In genomic region chr19:9041023-9041422, GRCh38 we compare ENCODE assay signal across 2 cellular contexts.
TF ChIP-seq lines count a peak whose summit lies in the region.

No MANE protein-coding gene starts in this region.

TF ChIP-seq in IMR-90, 13 proteins besides CTCF, POLR2A, EP300 and RAD21:
- TF ChIP-seq MAFK (IDR thresholded peaks at IDR 0.05; ENCODE audit: low read depth, low read length) = no peak
- peak; percentile 36; the same call in 1 of the 2 replicates for TF ChIP-seq CEBPB (IDR thresholded peaks at IDR 0.05; ENCODE audit: low read depth, low read length)

TF ChIP-seq in K562, 482 proteins besides CTCF, POLR2A, EP300 and RAD21:
- TF ChIP-seq NCOA1 (IDR thresholded peaks at IDR 0.05; ENCODE audit: low read depth) (no peak), CREBBP (IDR thresholded peaks at IDR 0.05; ENCODE audit: low read depth, low read length) (no peak), HMGN3 (IDR thresholded peaks at IDR 0.05; ENCODE audit: borderline replicate concordance, extremely low read depth, insufficient read length, low read depth, low read length) (no peak), ZHX1 (conservative IDR thresholded peaks at IDR 0.05; ENCODE audit: low read length) (no peak), CEBPB (tag; IDR thresholded peaks at IDR 0.05) (peak; percentile 51), GTF2F1 (IDR thresholded peaks at IDR 0.05; ENCODE audit: low read depth, low read length) (no peak), HDAC1 (IDR thresholded peaks at IDR 0.05) (no peak), E2F5 (CRISPR knock-in tag; IDR thresholded peaks at IDR 0.05) (no peak), MAX (CRISPR knock-in tag; IDR thresholded peaks at IDR 0.05) (no peak), ZFP30 (CRISPR knock-in tag; IDR thresholded peaks at IDR 0.05; ENCODE audit: borderline replicate concordance) (no peak), MCM7 (IDR thresholded peaks at IDR 0.05) (no peak), ZNF778 (CRISPR knock-in tag; IDR thresholded peaks at IDR 0.05) (no peak), PKNOX1 (IDR thresholded peaks at IDR 0.05) (peak; percentile 71), U2AF2 (optimal IDR thresholded peaks at IDR 0.05; ENCODE audit: low read depth, low read length) (no peak)
